In the genomic region with DNA sequence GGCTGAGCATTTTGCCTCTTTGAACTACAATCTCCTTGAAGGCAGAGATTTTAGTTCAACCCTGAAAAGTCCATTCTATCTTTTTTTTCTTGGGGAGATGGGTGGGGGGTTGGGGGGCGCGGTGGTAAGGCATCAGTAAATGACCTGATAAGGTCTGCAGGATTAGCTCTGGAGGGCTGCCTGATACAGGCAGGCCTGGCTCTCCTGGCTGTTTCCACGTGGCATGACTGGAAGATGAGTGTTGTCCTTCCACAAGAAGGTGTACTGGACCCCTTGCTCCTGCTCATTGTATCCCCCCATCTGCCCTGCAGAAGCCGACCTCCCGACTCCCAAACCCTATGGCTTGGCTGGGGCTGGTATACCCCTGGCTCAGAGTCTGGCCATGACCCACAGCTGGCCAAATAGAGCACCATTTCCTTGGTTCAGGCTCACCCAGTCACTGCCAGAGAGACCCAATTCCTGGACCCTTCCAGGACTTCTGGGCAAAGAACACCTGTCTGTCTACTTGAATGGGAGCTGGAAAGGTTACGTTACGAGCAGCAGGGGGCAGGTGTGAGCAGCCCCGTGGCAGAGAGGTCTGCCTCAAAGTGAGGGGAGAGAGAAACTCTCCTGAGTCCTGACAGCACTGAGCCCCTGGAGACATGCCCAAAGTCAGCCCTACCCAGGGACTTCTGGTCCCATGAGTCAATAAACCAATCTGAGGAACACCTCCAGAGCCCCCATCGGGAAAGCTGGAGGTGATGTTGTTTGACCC, we compare ENCODE assay signal across 8 cellular contexts. TPM values are rescaled to one million over a fixed set of nuclear protein-coding genes. Genes with fewer than 3 reads are reported as not detected.
DNase-seq lines count a peak whose midpoint lies in the region; ATAC-seq and TF ChIP-seq lines count a peak whose summit lies in the region.

No MANE protein-coding gene starts in this region.

- H3K4me3 Mint-ChIP-seq in activated CD4-positive, alpha-beta memory T cell treated with anti-CD3 and anti-CD28 coated beads, Interleukin-2, amount 10 ng/mL, durations not matched to agents 7 days and 5 days = no peak overlapping the region

- no peak overlapping the region for H3K9ac ChIP-seq in BLaER1 treated with 17β-estradiol and CSF1 and Interleukin-3, amounts not matched to agents 10 nM and 100 nM
- H3K9ac ChIP-seq in rectal smooth muscle tissue (ENCODE audit: low read length) = no peak overlapping the region

- H3K4me2 ChIP-seq in BLaER1 treated with 17β-estradiol and CSF1 and Interleukin-3, amounts not matched to agents 10 nM and 100 nM = peak overlapping the region; percentile 31 to 94 (median 78); a peak in 20 of 22 replicates

- H3K27ac Mint-ChIP-seq in activated CD4-positive, alpha-beta memory T cell treated with anti-CD3 and anti-CD28 coated beads, Interleukin-2, amount 10 ng/mL, durations not matched to agents 7 days and 5 days = no peak overlapping the region

- DNase-seq in HK-2 (ENCODE audit: unreplicated experiment) = peak; percentile 24
- peak; percentile 56 for DNase-seq in activated CD4-positive, alpha-beta memory T cell treated with anti-CD3 and anti-CD28 coated beads, Interleukin-2, amount 10 ng/mL, durations not matched to agents 7 days and 5 days
- DNase-seq in erythroblast (lab: John Stamatoyannopoulos, UW) = peak; percentile 36 to 51
- DNase-seq in SW 1271 (lab: John Stamatoyannopoulos, UW) = no peak

- H3K36me3 ChIP-seq in BLaER1 treated with 17β-estradiol and CSF1 and Interleukin-3, amounts not matched to agents 10 nM and 100 nM = no peaks in the 10 kb centered on the region
- no peaks in the 10 kb centered on the region for H3K36me3 ChIP-seq in rectal smooth muscle tissue (ENCODE audit: control insufficient read depth, insufficient read depth, low read length)

- no peak overlapping the region for H3K4me3 ChIP-seq in BLaER1 treated with 17β-estradiol and CSF1 and Interleukin-3, amounts not matched to agents 10 nM and 100 nM
- no peak overlapping the region for H3K4me3 ChIP-seq in rectal smooth muscle tissue (ENCODE audit: low read length)

- H3K27me3 ChIP-seq in BLaER1 treated with 17β-estradiol and CSF1 and Interleukin-3, amounts not matched to agents 10 nM and 100 nM = peaks cover 0 to 7% (median 0%) of the 10 kb centered on the region in 11 experiments; a peak in 1 of 22 replicates
- no peaks in the 10 kb centered on the region for H3K27me3 ChIP-seq in rectal smooth muscle tissue (ENCODE audit: control insufficient read depth, insufficient read depth, low read length)

- TF ChIP-seq POLR2A in erythroblast (IDR thresholded peaks at IDR 0.05; ENCODE audit: low read length) = no peak

- peaks cover 34% of the 10 kb centered on the region for H3K4me1 Mint-ChIP-seq in activated CD4-positive, alpha-beta memory T cell treated with anti-CD3 and anti-CD28 coated beads, Interleukin-2, amount 10 ng/mL, durations not matched to agents 7 days and 5 days

- peaks cover 0 to 7% (median 0%) of the 10 kb centered on the region in 11 experiments; a peak in 2 of 22 replicates for H4K20me1 ChIP-seq in BLaER1 treated with 17β-estradiol and CSF1 and Interleukin-3, amounts not matched to agents 10 nM and 100 nM

- no peaks in the 10 kb centered on the region for H3K9me3 Mint-ChIP-seq in activated CD4-positive, alpha-beta memory T cell treated with anti-CD3 and anti-CD28 coated beads, Interleukin-2, amount 10 ng/mL, durations not matched to agents 7 days and 5 days

- H3K27me3 Mint-ChIP-seq in activated CD4-positive, alpha-beta memory T cell treated with anti-CD3 and anti-CD28 coated beads, Interleukin-2, amount 10 ng/mL, durations not matched to agents 7 days and 5 days = peaks cover 6% of the 10 kb centered on the region

- peaks cover 65 to 84% (median 73%) of the 10 kb centered on the region in 10 experiments for H3K4me1 ChIP-seq in BLaER1 treated with 17β-estradiol and CSF1 and Interleukin-3, amounts not matched to agents 10 nM and 100 nM
- peaks cover 35% of the 10 kb centered on the region for H3K4me1 ChIP-seq in rectal smooth muscle tissue (ENCODE audit: control insufficient read depth, insufficient read depth, low read length)

- peak overlapping the region in 8 of 11 experiments; percentile 8 to 87 (median 81); a peak in 12 of 22 replicates for H3K27ac ChIP-seq in BLaER1 treated with 17β-estradiol and CSF1 and Interleukin-3, amounts not matched to agents 10 nM and 100 nM
- peak overlapping the region; percentile 39 for H3K27ac ChIP-seq in rectal smooth muscle tissue (ENCODE audit: low read depth, low read length)

- POLR2A ChIA-PET in activated CD4-positive, alpha-beta memory T cell treated with anti-CD3 and anti-CD28 coated beads, Interleukin-2, amount 10 ng/mL, durations not matched to agents 7 days and 5 days (lab: Charles Lee) = interaction anchor here (0.8 to 1.7 kb wide), 3 partner anchors 15 to 19 kb away, joined by 3 to 9 read pairs (median 6); a partner anchor contains a TSS

- no peaks in the 10 kb centered on the region for H3K9me3 ChIP-seq in BLaER1 treated with 17β-estradiol and CSF1 and Interleukin-3, amounts not matched to agents 10 nM and 100 nM (replicated peaks in 1 of 11)

- no peak for ATAC-seq in GM18867 (IDR thresholded peaks at IDR 0.05; ENCODE audit: unreplicated experiment)
- ATAC-seq in GM21423 (IDR thresholded peaks at IDR 0.05; ENCODE audit: unreplicated experiment) = no peak

- CTCF ChIA-PET in activated CD4-positive, alpha-beta memory T cell treated with anti-CD3 and anti-CD28 coated beads, Interleukin-2, amount 10 ng/mL, durations not matched to agents 7 days and 5 days (lab: Charles Lee) = interaction anchor here (0.6 to 2.7 kb wide), 7 partner anchors 16 to 308 kb away, joined by 3 to 17 read pairs (median 4); a partner anchor contains a TSS

- no peaks in the 10 kb centered on the region for H3K36me3 Mint-ChIP-seq in activated CD4-positive, alpha-beta memory T cell treated with anti-CD3 and anti-CD28 coated beads, Interleukin-2, amount 10 ng/mL, durations not matched to agents 7 days and 5 days (ENCODE audit: low read depth)

RNA-seq across cellular contexts. Expression of a gene that starts 17.0 kb away (rescaled TPM):
- 10 to 100 TPM; 30.1 to 32.5 TPM for total RNA-seq in activated CD4-positive, alpha-beta memory T cell treated with anti-CD3 and anti-CD28 coated beads, Interleukin-2, amount 10 ng/mL, durations not matched to agents 7 days and 5 days

RNA-seq across cellular contexts. Expression of a gene that starts 42.8 kb away (rescaled TPM):
- total RNA-seq in activated CD4-positive, alpha-beta memory T cell treated with anti-CD3 and anti-CD28 coated beads, Interleukin-2, amount 10 ng/mL, durations not matched to agents 7 days and 5 days = not detected

Comparison
In these comparisons a context has a peak if more than half of its experiments do, and no peak if none do; other contexts are left out.
1. DNase-seq: peak in HK-2 (single experiment), activated CD4-positive, alpha-beta memory T cell treated with anti-CD3 and anti-CD28 coated beads, Interleukin-2, amount 10 ng/mL, durations not matched to agents 7 days and 5 days (single experiment) and erythroblast (2 of 2); none in SW 1271 (0 of 2).